In the genomic region with DNA sequence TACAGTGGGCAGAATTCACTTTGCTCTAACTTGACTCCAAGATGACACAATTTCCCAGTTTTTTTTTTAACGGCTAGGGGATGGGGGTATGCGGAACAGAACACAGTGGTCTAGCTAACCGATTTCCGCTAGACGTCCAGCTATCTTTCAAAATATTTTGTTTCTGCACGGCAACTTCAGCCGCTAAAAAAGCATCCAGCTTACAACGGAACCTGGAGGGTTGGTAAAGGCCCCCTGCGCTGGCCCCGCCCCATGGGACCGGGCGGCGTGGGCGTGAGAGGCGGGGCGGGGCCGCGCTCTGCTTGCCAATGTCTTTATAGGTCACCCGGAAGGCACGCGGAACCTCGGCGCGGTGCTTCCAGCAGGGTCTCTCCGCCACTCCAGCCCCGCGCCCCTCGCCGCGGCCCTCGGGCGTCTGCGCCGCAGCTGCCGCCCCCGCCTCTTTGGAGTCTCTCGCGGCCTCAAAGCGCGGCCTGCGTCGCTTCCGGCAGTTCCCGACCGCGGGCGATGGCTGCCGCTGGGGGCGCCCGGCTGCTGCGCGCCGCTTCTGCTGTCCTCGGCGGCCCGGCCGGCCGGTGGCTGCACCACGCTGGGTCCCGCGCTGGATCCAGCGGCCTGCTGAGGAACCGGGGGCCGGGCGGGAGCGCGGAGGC, we compare ENCODE assay signal across 8 cellular contexts. TPM values are rescaled to one million over a fixed set of nuclear protein-coding genes. Genes with fewer than 3 reads are reported as not detected.
DNase-seq lines count a peak whose midpoint lies in the region; ATAC-seq and TF ChIP-seq lines count a peak whose summit lies in the region.

A gene with protein sequence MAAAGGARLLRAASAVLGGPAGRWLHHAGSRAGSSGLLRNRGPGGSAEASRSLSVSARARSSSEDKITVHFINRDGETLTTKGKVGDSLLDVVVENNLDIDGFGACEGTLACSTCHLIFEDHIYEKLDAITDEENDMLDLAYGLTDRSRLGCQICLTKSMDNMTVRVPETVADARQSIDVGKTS (plus strand): TSS at position 335 of the 653 bp plus-strand sequence. CDS start 173 bp downstream, at position 508.

- peak within 1 kb of the TSS; percentile 95 to 99 (median 99) for H3K27ac Mint-ChIP-seq in brain

- peak within 1 kb of the TSS; percentile 85 for H3K27ac ChIP-seq in 22Rv1

- H3K27me3 Mint-ChIP-seq in brain, result peaks cover 13% of the 10 kb centered on the region

- peak; percentile 87 for ATAC-seq in GM18502 (IDR thresholded peaks at IDR 0.05; ENCODE audit: poor library complexity, unreplicated experiment)
- peak; percentile 83 for ATAC-seq in HG02943 (IDR thresholded peaks at IDR 0.05; ENCODE audit: low read depth, unreplicated experiment)

- H3K4me1 ChIP-seq in iPS-15b (ENCODE audit: control insufficient read depth, insufficient read depth, low read length), result peaks cover 3% of the 10 kb centered on the region
- peaks cover 24% of the 10 kb centered on the region for H3K4me1 ChIP-seq in skeletal muscle satellite cell (ENCODE audit: control insufficient read depth, insufficient read depth, low read length)

- H3K9me3 ChIP-seq in iPS-15b (ENCODE audit: control insufficient read depth, insufficient read depth, low read length) (no peaks in the 10 kb centered on the region), skeletal muscle satellite cell (replicated peaks; ENCODE audit: low read length) (no peaks in the 10 kb centered on the region)

- H3K4me1 Mint-ChIP-seq in brain, result peaks cover 44% of the 10 kb centered on the region

- H3K4me3 ChIP-seq in iPS-15b (ENCODE audit: low read depth, low read length) (peak within 1 kb of the TSS; percentile 88), skeletal muscle satellite cell (ENCODE audit: low read length) (peak within 1 kb of the TSS; percentile 98)

- no peaks in the 10 kb centered on the region for H3K36me3 ChIP-seq in iPS-15b (ENCODE audit: control insufficient read depth, insufficient read depth, low read length)
- no peaks in the 10 kb centered on the region for H3K36me3 ChIP-seq in skeletal muscle satellite cell (ENCODE audit: insufficient read depth, low read length)

- H3K4me3 Mint-ChIP-seq in brain, result peak within 1 kb of the TSS; percentile 98 to 100 (median 99)

- H3K9ac ChIP-seq in iPS-15b (ENCODE audit: low read depth, low read length) (peak within 1 kb of the TSS; percentile 82), skeletal muscle satellite cell (ENCODE audit: low read depth, low read length) (peak within 1 kb of the TSS; percentile 97)

- peaks cover 5% of the 10 kb centered on the region for H3K27me3 ChIP-seq in iPS-15b (ENCODE audit: control insufficient read depth, insufficient read depth, low read length)
- no peaks in the 10 kb centered on the region for H3K27me3 ChIP-seq in skeletal muscle satellite cell (ENCODE audit: control insufficient read depth, insufficient read depth, low read length)

- H3K36me3 Mint-ChIP-seq in brain, result no peaks in the 10 kb centered on the region

- DNase-seq in NCI-H2081 (lab: John Stamatoyannopoulos, UW) (peak; percentile 78 to 92), UCSD-AML1 (lab: John Stamatoyannopoulos, UW; ENCODE audit: unreplicated experiment) (peak; percentile 91)

- no peaks in the 10 kb centered on the region for H3K9me3 Mint-ChIP-seq in brain

- TF ChIP-seq CTCF in 22Rv1 (IDR thresholded peaks at IDR 0.05) (peak; percentile 85), brain (conservative IDR thresholded peaks at IDR 0.05) (peak; percentile 56 to 59)

- H3K4me2 ChIP-seq in skeletal muscle satellite cell (ENCODE audit: low read length), result peak within 1 kb of the TSS; percentile 88

RNA-seq across cellular contexts. Expression of the gene that starts here (rescaled TPM):
- polyA plus RNA-seq in brain (ENCODE audit: insufficient read depth, low read depth, low replicate concordance), result 5.5 TPM
- total RNA-seq in skeletal muscle satellite cell (2012; rRNA removed), result 14.9 and 22.8 TPM in 2 replicates

Comparison
In these comparisons a context has a peak if more than half of its experiments do, and no peak if none do; other contexts are left out.
1. Peak in every context shown above with its lines: DNase-seq, ATAC-seq, H3K4me3 ChIP-seq and H3K27ac ChIP-seq.